Comparison of ENCODE assay signal across 20 cellular contexts in genomic region chr21:36572091-36572490, GRCh38.
"Had no signal": no experiment of that assay in that cellular context is flagged by ENCODE, and none has a peak within 500 bp of the region (broad histone marks: within the 10 kb centered on the region; RNA-seq: fewer than 3 reads in every experiment).

No MANE protein-coding gene starts in this region.

- H3K4me3 ChIP-seq: lung, mucosa of descending colon, prostate gland, sigmoid colon, stomach, thyroid gland, vagina had no signal

- H3K27me3 ChIP-seq: thyroid gland, vagina had no signal

- H2AFZ ChIP-seq: parathyroid adenoma had no signal

- H3K9me3 ChIP-seq: mucosa of descending colon, prostate gland, stomach, thyroid gland, vagina had no signal

- ATAC-seq: left lobe of liver; mucosa of descending colon; natural killer cell treated with Interleukin-12 subunit alpha and Interleukin-12 subunit beta and Interleukin-15 and Interleukin-18, amount 100 ng/mL, for 72 hours; right cardiac atrium; stimulated activated effector memory CD8-positive, alpha-beta T cell treated with anti-CD3 and anti-CD28 coated beads, Interleukin-12 subunit alpha, Interleukin-12 subunit beta, amount 100 ng/mL, for 72 hours had no signal

- H3K79me2 ChIP-seq: parathyroid adenoma had no signal

- H3K9me3 Mint-ChIP-seq: memory B cell; natural killer cell treated with Interleukin-12 subunit alpha and Interleukin-12 subunit beta and Interleukin-15 and Interleukin-18, amount 100 ng/mL, for 72 hours; stimulated activated effector memory CD8-positive, alpha-beta T cell treated with anti-CD3 and anti-CD28 coated beads, Interleukin-12 subunit alpha, Interleukin-12 subunit beta, amount 100 ng/mL, for 72 hours had no signal

- H3K4me1 Mint-ChIP-seq: memory B cell; stimulated activated effector memory CD8-positive, alpha-beta T cell treated with anti-CD3 and anti-CD28 coated beads, Interleukin-12 subunit alpha, Interleukin-12 subunit beta, amount 100 ng/mL, for 72 hours had no signal

- H3K27ac ChIP-seq: parathyroid adenoma, prostate gland, sigmoid colon, stomach, thyroid gland, vagina had no signal

- H3K27ac Mint-ChIP-seq: memory B cell; natural killer cell treated with Interleukin-12 subunit alpha and Interleukin-12 subunit beta and Interleukin-15 and Interleukin-18, amount 100 ng/mL, for 72 hours; stimulated activated effector memory CD8-positive, alpha-beta T cell treated with anti-CD3 and anti-CD28 coated beads, Interleukin-12 subunit alpha, Interleukin-12 subunit beta, amount 100 ng/mL, for 72 hours had no signal

- H3K4me3 Mint-ChIP-seq: memory B cell; natural killer cell treated with Interleukin-12 subunit alpha and Interleukin-12 subunit beta and Interleukin-15 and Interleukin-18, amount 100 ng/mL, for 72 hours; stimulated activated effector memory CD8-positive, alpha-beta T cell treated with anti-CD3 and anti-CD28 coated beads, Interleukin-12 subunit alpha, Interleukin-12 subunit beta, amount 100 ng/mL, for 72 hours had no signal

- DNase-seq: cortex of kidney; effector CD4-positive, alpha-beta T cell; mucosa of descending colon; naive B cell; occipital lobe; right cardiac atrium; sigmoid colon; stimulated activated CD4-positive, alpha-beta T cell treated with anti-CD3 and anti-CD28 coated beads, Interleukin-2, amount 100 ng/mL, for 24 hours; stimulated activated CD4-positive, alpha-beta T cell treated with anti-CD3 and anti-CD28 coated beads, Interleukin-4, amount 100 ng/mL, for 24 hours; stimulated activated naive CD4-positive, alpha-beta T cell treated with Interleukin-2 at 50 U/mL for 16 hours; stomach; thyroid gland had no signal

- H3K4me1 ChIP-seq: parathyroid adenoma, prostate gland, sigmoid colon, stomach, thyroid gland, vagina had no signal

- H3K36me3 Mint-ChIP-seq: memory B cell; naive B cell; natural killer cell treated with Interleukin-12 subunit alpha and Interleukin-12 subunit beta and Interleukin-15 and Interleukin-18, amount 100 ng/mL, for 72 hours; stimulated activated effector memory CD8-positive, alpha-beta T cell treated with anti-CD3 and anti-CD28 coated beads, Interleukin-12 subunit alpha, Interleukin-12 subunit beta, amount 100 ng/mL, for 72 hours had no signal

- H3K36me3 ChIP-seq: prostate gland, sigmoid colon, stomach, thyroid gland, vagina had no signal
